8 cellular contexts compared by ENCODE assay signal in the genomic region with DNA sequence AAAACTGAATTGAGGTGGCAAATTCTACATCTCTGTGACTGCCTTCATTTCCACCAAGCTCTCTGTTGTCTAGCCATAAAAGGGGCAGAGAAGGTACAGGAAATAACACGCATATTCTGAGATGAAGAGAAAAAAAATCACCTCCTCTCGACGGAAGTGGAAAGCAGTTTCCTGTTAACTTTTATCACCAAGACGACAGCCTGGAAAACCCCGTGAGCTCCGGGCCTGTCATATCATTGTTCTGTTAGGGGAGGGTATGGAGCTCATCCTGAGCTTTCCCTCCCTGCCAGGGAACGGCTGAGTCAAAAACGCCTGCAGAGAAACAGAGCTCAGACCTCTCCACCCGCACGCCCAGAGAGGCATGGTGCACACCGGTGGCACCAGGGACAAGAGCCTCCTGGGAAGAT.
DNase-seq lines count a peak whose midpoint lies in the region; ATAC-seq and TF ChIP-seq lines count a peak whose summit lies in the region.

No MANE protein-coding gene starts in this region.

- no peak for TF ChIP-seq CTCF in GM23338 (conservative IDR thresholded peaks at IDR 0.05; ENCODE audit: low read depth in 2 of 2)
- no peak for TF ChIP-seq CTCF in mesothelial cell of epicardium (IDR thresholded peaks at IDR 0.05; ENCODE audit: unreplicated experiment)

- no peaks in the 10 kb centered on the region; the same call in 1 of the 2 replicates for H3K4me1 ChIP-seq in GM23338 (ENCODE audit: insufficient read depth)

- H3K27me3 Mint-ChIP-seq in GM23338 (ENCODE audit: insufficient read depth, low read depth, poor library complexity) (peaks cover 5% of the 10 kb centered on the region), mesothelial cell of epicardium (ENCODE audit: low read depth) (no peaks in the 10 kb centered on the region)
- H3K27me3 Mint-ChIP-seq in activated naive CD8-positive, alpha-beta T cell = no peaks in the 10 kb centered on the region
- no peaks in the 10 kb centered on the region for H3K27me3 Mint-ChIP-seq in stimulated activated naive CD8-positive, alpha-beta T cell treated with anti-CD3 and anti-CD28 coated beads, Interleukin-15, amount 100 ng/mL, for 72 hours

- H3K4me2 ChIP-seq in GM23338 = no peak overlapping the region

- H3K4me3 Mint-ChIP-seq in GM23338 = no peak overlapping the region
- H3K4me3 Mint-ChIP-seq in activated naive CD8-positive, alpha-beta T cell = peak overlapping the region; percentile 73
- no peak overlapping the region for H3K4me3 Mint-ChIP-seq in mesothelial cell of epicardium
- peak overlapping the region; percentile 50 to 66 for H3K4me3 Mint-ChIP-seq in stimulated activated naive CD8-positive, alpha-beta T cell treated with anti-CD3 and anti-CD28 coated beads, Interleukin-15, amount 100 ng/mL, for 72 hours

- peak overlapping the region; percentile 27; the same call in 1 of the 2 replicates for H3K4me3 ChIP-seq in GM08714 (ENCODE audit: low read length)
- H3K4me3 ChIP-seq in GM23338 = no peak overlapping the region

- H3K4me1 Mint-ChIP-seq in GM23338 = peaks cover 15% of the 10 kb centered on the region
- peaks cover 28% of the 10 kb centered on the region for H3K4me1 Mint-ChIP-seq in activated naive CD8-positive, alpha-beta T cell (ENCODE audit: low read depth)
- peaks cover 16% of the 10 kb centered on the region for H3K4me1 Mint-ChIP-seq in mesothelial cell of epicardium
- H3K4me1 Mint-ChIP-seq in stimulated activated naive CD8-positive, alpha-beta T cell treated with anti-CD3 and anti-CD28 coated beads, Interleukin-15, amount 100 ng/mL, for 72 hours = peaks cover 34% of the 10 kb centered on the region

- H3K27ac Mint-ChIP-seq in GM23338 = no peak overlapping the region
- peak overlapping the region; percentile 93 for H3K27ac Mint-ChIP-seq in activated naive CD8-positive, alpha-beta T cell
- peak overlapping the region; percentile 18 for H3K27ac Mint-ChIP-seq in mesothelial cell of epicardium
- H3K27ac Mint-ChIP-seq in stimulated activated naive CD8-positive, alpha-beta T cell treated with anti-CD3 and anti-CD28 coated beads, Interleukin-15, amount 100 ng/mL, for 72 hours = peak overlapping the region; percentile 24 to 97

- no peak overlapping the region for H2AFZ ChIP-seq in GM23338

- no peaks in the 10 kb centered on the region for H4K20me1 ChIP-seq in GM23338 (replicated peaks; ENCODE audit: insufficient read depth)

- H3K9me2 ChIP-seq in GM23338 (ENCODE audit: insufficient read depth) = no peaks in the 10 kb centered on the region

- H3K9me3 Mint-ChIP-seq in GM23338 (no peaks in the 10 kb centered on the region; the same call in 2 of the 3 replicates), mesothelial cell of epicardium (no peaks in the 10 kb centered on the region)
- no peaks in the 10 kb centered on the region for H3K9me3 Mint-ChIP-seq in activated naive CD8-positive, alpha-beta T cell (ENCODE audit: low read depth)
- H3K9me3 Mint-ChIP-seq in stimulated activated naive CD8-positive, alpha-beta T cell treated with anti-CD3 and anti-CD28 coated beads, Interleukin-15, amount 100 ng/mL, for 72 hours = no peaks in the 10 kb centered on the region

- ATAC-seq in GM23338 = peak; percentile 34; the same call in 2 of the 3 replicates
- ATAC-seq in SK-N-SH treated with all-trans-retinoic acid at 6 μM for 48 hours = peak; percentile 53
- ATAC-seq in stimulated activated naive CD8-positive, alpha-beta T cell treated with anti-CD3 and anti-CD28 coated beads, Interleukin-15, amount 100 ng/mL, for 72 hours = peak; percentile 91

- DNase-seq in GM23338 (ENCODE audit: low spot score) (no peak), mesothelial cell of epicardium (ENCODE audit: low spot score in 2 of 2, unreplicated experiment in 2 of 2) (no peak), NCI-H748 (lab: John Stamatoyannopoulos, UW; ENCODE audit: unreplicated experiment) (no peak), AG08396 (ENCODE audit: low spot score) (no peak)
- DNase-seq in stimulated activated naive CD8-positive, alpha-beta T cell treated with anti-CD3 and anti-CD28 coated beads, Interleukin-15, amount 100 ng/mL, for 72 hours = peak; percentile 45 to 81

- H3K36me3 ChIP-seq in GM23338 (ENCODE audit: insufficient read depth) = no peaks in the 10 kb centered on the region

- no peaks in the 10 kb centered on the region for H3K27me3 ChIP-seq in GM23338 (ENCODE audit: insufficient read depth)

- H3K36me3 Mint-ChIP-seq in GM23338 (ENCODE audit: low read depth) = peaks cover 2% of the 10 kb centered on the region; the same call in 1 of the 3 replicates
- H3K36me3 Mint-ChIP-seq in activated naive CD8-positive, alpha-beta T cell = no peaks in the 10 kb centered on the region
- peaks cover 3% of the 10 kb centered on the region for H3K36me3 Mint-ChIP-seq in mesothelial cell of epicardium

- 0 out of 2 replicates have a peak overlapping the region, but pooled peaks have one; percentile 47 for H3K27ac ChIP-seq in GM23338 (ENCODE audit: low read depth)

- no peaks in the 10 kb centered on the region for H3K79me2 ChIP-seq in GM23338 (replicated peaks; ENCODE audit: insufficient read depth)

- H3F3A ChIP-seq in GM23338 (replicated peaks; ENCODE audit: low read depth) = no peaks in the 10 kb centered on the region

TF ChIP-seq in GM23338, 12 proteins besides CTCF, POLR2A, EP300 and RAD21:
- TF ChIP-seq, protein P1, sequence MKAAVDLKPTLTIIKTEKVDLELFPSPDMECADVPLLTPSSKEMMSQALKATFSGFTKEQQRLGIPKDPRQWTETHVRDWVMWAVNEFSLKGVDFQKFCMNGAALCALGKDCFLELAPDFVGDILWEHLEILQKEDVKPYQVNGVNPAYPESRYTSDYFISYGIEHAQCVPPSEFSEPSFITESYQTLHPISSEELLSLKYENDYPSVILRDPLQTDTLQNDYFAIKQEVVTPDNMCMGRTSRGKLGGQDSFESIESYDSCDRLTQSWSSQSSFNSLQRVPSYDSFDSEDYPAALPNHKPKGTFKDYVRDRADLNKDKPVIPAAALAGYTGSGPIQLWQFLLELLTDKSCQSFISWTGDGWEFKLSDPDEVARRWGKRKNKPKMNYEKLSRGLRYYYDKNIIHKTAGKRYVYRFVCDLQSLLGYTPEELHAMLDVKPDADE (IDR thresholded peaks at IDR 0.05) = no peak
- TF ChIP-seq JUNB (IDR thresholded peaks at IDR 0.05; ENCODE audit: unreplicated experiment) (no peak), ZNF331 (CRISPR knock-in tag; IDR thresholded peaks at IDR 0.05; ENCODE audit: low read depth) (no peak), ZNF114 (CRISPR knock-in tag; IDR thresholded peaks at IDR 0.05) (no peak)

TF ChIP-seq in SK-N-SH treated with all-trans-retinoic acid at 6 μM for 48 hours, 23 proteins besides CTCF, POLR2A, EP300 and RAD21 (continues in another document):
- TF ChIP-seq, protein P2, sequence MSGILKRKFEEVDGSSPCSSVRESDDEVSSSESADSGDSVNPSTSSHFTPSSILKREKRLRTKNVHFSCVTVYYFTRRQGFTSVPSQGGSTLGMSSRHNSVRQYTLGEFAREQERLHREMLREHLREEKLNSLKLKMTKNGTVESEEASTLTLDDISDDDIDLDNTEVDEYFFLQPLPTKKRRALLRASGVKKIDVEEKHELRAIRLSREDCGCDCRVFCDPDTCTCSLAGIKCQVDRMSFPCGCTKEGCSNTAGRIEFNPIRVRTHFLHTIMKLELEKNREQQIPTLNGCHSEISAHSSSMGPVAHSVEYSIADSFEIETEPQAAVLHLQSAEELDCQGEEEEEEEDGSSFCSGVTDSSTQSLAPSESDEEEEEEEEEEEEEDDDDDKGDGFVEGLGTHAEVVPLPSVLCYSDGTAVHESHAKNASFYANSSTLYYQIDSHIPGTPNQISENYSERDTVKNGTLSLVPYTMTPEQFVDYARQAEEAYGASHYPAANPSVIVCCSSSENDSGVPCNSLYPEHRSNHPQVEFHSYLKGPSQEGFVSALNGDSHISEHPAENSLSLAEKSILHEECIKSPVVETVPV (CRISPR knock-in tag; IDR thresholded peaks at IDR 0.05) = no peak
- no peak for TF ChIP-seq GLIS3 (CRISPR knock-in tag; IDR thresholded peaks at IDR 0.05)
- TF ChIP-seq ZFP3 (CRISPR knock-in tag; IDR thresholded peaks at IDR 0.05) = no peak
- TF ChIP-seq, protein P3, sequence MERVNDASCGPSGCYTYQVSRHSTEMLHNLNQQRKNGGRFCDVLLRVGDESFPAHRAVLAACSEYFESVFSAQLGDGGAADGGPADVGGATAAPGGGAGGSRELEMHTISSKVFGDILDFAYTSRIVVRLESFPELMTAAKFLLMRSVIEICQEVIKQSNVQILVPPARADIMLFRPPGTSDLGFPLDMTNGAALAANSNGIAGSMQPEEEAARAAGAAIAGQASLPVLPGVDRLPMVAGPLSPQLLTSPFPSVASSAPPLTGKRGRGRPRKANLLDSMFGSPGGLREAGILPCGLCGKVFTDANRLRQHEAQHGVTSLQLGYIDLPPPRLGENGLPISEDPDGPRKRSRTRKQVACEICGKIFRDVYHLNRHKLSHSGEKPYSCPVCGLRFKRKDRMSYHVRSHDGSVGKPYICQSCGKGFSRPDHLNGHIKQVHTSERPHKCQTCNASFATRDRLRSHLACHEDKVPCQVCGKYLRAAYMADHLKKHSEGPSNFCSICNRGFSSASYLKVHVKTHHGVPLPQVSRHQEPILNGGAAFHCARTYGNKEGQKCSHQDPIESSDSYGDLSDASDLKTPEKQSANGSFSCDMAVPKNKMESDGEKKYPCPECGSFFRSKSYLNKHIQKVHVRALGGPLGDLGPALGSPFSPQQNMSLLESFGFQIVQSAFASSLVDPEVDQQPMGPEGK (CRISPR knock-in tag; IDR thresholded peaks at IDR 0.05; ENCODE audit: borderline replicate concordance) = no peak
- TF ChIP-seq OSR1 (CRISPR knock-in tag; IDR thresholded peaks at IDR 0.05) = no peak
- no peak for TF ChIP-seq PPARA (CRISPR knock-in tag; IDR thresholded peaks at IDR 0.05; ENCODE audit: borderline replicate concordance)
- no peak for TF ChIP-seq ARNTL (CRISPR knock-in tag; IDR thresholded peaks at IDR 0.05; ENCODE audit: borderline replicate concordance, low read depth)
- TF ChIP-seq SNAI2 (CRISPR knock-in tag; IDR thresholded peaks at IDR 0.05) = no peak
- TF ChIP-seq ZNF70 (CRISPR knock-in tag; IDR thresholded peaks at IDR 0.05) = no peak
- TF ChIP-seq ISL1 (CRISPR knock-in tag; IDR thresholded peaks at IDR 0.05) = no peak
- TF ChIP-seq RARB (CRISPR knock-in tag; IDR thresholded peaks at IDR 0.05) = no peak
- no peak for TF ChIP-seq ESRRG (CRISPR knock-in tag; IDR thresholded peaks at IDR 0.05)
- no peak for TF ChIP-seq ZFP30 (CRISPR knock-in tag; IDR thresholded peaks at IDR 0.05)

Comparison
In these comparisons a context has a peak if more than half of its experiments do, and no peak if none do; other contexts are left out.
1. ATAC-seq: peak in every context shown above with its lines; median percentile 91 in stimulated activated naive CD8-positive, alpha-beta T cell treated with anti-CD3 and anti-CD28 coated beads, Interleukin-15, amount 100 ng/mL, for 72 hours; 53 in SK-N-SH treated with all-trans-retinoic acid at 6 μM for 48 hours; 34 in GM23338.
2. DNase-seq: peak in stimulated activated naive CD8-positive, alpha-beta T cell treated with anti-CD3 and anti-CD28 coated beads, Interleukin-15, amount 100 ng/mL, for 72 hours (2 of 2); none in GM23338 (single experiment), mesothelial cell of epicardium (0 of 2), NCI-H748 (single experiment) and AG08396 (single experiment).
3. H3K4me3 Mint-ChIP-seq: peak in activated naive CD8-positive, alpha-beta T cell (single experiment) and stimulated activated naive CD8-positive, alpha-beta T cell treated with anti-CD3 and anti-CD28 coated beads, Interleukin-15, amount 100 ng/mL, for 72 hours (2 of 2); none in GM23338 (single experiment) and mesothelial cell of epicardium (single experiment).